Comparison of ENCODE assay signal across 9 cellular contexts in the genomic region with DNA sequence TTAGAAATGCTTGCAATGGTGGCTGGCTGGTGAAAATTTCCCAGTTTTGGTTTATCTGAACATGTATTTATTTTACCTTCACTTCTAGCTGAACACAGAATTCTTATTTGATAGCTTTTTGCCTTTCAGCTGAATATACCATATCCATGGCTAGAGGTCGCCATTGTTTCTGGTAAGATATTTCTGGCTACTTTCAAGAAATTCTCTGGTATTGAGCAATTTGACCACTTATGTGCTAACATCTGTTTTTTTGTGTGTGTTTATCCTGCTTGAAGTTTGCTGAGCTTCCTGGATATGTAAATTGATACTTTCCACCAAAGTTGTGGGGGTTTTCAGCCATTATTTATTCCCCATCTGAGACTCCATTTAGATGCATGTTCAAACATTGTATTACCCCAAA.
DNase-seq lines count a peak whose midpoint lies in the region; ATAC-seq and TF ChIP-seq lines count a peak whose summit lies in the region.
"Had no signal": no experiment of that assay in that cellular context is flagged by ENCODE, and none has a peak within 500 bp of the region (broad histone marks: within the 10 kb centered on the region; RNA-seq: fewer than 3 reads in every experiment).

No MANE protein-coding gene starts in this region.

- DNase-seq in activated naive CD8-positive, alpha-beta T cell treated with anti-CD3 and anti-CD28 coated beads, Interleukin-2, amount 10 ng/mL, durations not matched to agents 7 days and 5 days = no peak
- no peak for DNase-seq in activated naive CD8-positive, alpha-beta T cell treated with anti-CD3 and anti-CD28 coated beads, Interleukin-2, amount 50 U/mL, for 24 hours
- DNase-seq in MM.1S = peak; percentile 64
- DNase-seq in dedifferentiated amniotic fluid mesenchymal stem cell (ENCODE audit: extremely low spot score) = peak; percentile 76
- DNase-seq in stimulated activated naive B cell treated with anti-CD40 and anti-IgM and Interleukin-4, amounts not matched to agents 10 μg/mL and 1 μg/mL and 100 μg/mL, for 72 hours = no peak
- no peak for DNase-seq in activated naive CD4-positive, alpha-beta T cell treated with anti-CD3 and anti-CD28 coated beads, Interleukin-2, amount 50 U/mL, for 16 hours
- DNase-seq in mesothelial cell of epicardium (ENCODE audit: low spot score in 2 of 2, unreplicated experiment in 2 of 2) = no peak
- DNase-seq in NCI-H510A treated with DMSO at 0.1 percent for 48 hours (lab: John Stamatoyannopoulos, UW) = no peak
- DNase-seq: activated CD4-positive, alpha-beta T cell treated with anti-CD3 and anti-CD28 coated beads, Interleukin-2, amount 50 U/mL, for 1 hour had no signal

- peak; percentile 55 for TF ChIP-seq CTCF in MM.1S (IDR thresholded peaks at IDR 0.05; ENCODE audit: low read length)
- TF ChIP-seq CTCF in mesothelial cell of epicardium (IDR thresholded peaks at IDR 0.05; ENCODE audit: unreplicated experiment) = no peak

- peaks cover 29% of the 10 kb centered on the region for H3F3A ChIP-seq in MM.1S (ENCODE audit: insufficient read depth, low read length)

- POLR2A ChIA-PET in activated naive CD8-positive, alpha-beta T cell treated with anti-CD3 and anti-CD28 coated beads, Interleukin-2, amount 10 ng/mL, durations not matched to agents 7 days and 5 days (lab: Charles Lee) = interaction anchor here (1.1 kb wide), 1 partner anchor 76 kb away, joined by 4 read pairs; a partner anchor contains a TSS

- H2AFZ ChIP-seq in MM.1S (ENCODE audit: low read length) = no peak overlapping the region

- H3K27ac Mint-ChIP-seq in activated naive CD8-positive, alpha-beta T cell treated with anti-CD3 and anti-CD28 coated beads, Interleukin-2, amount 10 ng/mL, durations not matched to agents 7 days and 5 days = peak overlapping the region; percentile 54
- no peak overlapping the region for H3K27ac Mint-ChIP-seq in activated naive CD8-positive, alpha-beta T cell treated with anti-CD3 and anti-CD28 coated beads, Interleukin-2, amount 50 U/mL, for 24 hours
- H3K27ac Mint-ChIP-seq in stimulated activated naive B cell treated with anti-CD40 and anti-IgM and Interleukin-4, amounts not matched to agents 10 μg/mL and 1 μg/mL and 100 μg/mL, for 72 hours = peak overlapping the region; percentile 33
- no peak overlapping the region for H3K27ac Mint-ChIP-seq in mesothelial cell of epicardium

- H3K4me3 Mint-ChIP-seq in activated naive CD8-positive, alpha-beta T cell treated with anti-CD3 and anti-CD28 coated beads, Interleukin-2, amount 10 ng/mL, durations not matched to agents 7 days and 5 days = peak overlapping the region; percentile 2
- no peak overlapping the region for H3K4me3 Mint-ChIP-seq in activated naive CD8-positive, alpha-beta T cell treated with anti-CD3 and anti-CD28 coated beads, Interleukin-2, amount 50 U/mL, for 24 hours
- H3K4me3 Mint-ChIP-seq in stimulated activated naive B cell treated with anti-CD40 and anti-IgM and Interleukin-4, amounts not matched to agents 10 μg/mL and 1 μg/mL and 100 μg/mL, for 72 hours = no peak overlapping the region
- no peak overlapping the region for H3K4me3 Mint-ChIP-seq in mesothelial cell of epicardium

- H3K9ac ChIP-seq in MM.1S (ENCODE audit: low read length) = no peak overlapping the region

- H3K4me1 Mint-ChIP-seq in activated naive CD8-positive, alpha-beta T cell treated with anti-CD3 and anti-CD28 coated beads, Interleukin-2, amount 10 ng/mL, durations not matched to agents 7 days and 5 days = peaks cover 60% of the 10 kb centered on the region
- H3K4me1 Mint-ChIP-seq in activated naive CD8-positive, alpha-beta T cell treated with anti-CD3 and anti-CD28 coated beads, Interleukin-2, amount 50 U/mL, for 24 hours = peaks cover 73% of the 10 kb centered on the region
- peaks cover 43 to 68% of the 10 kb centered on the region in 2 donors for H3K4me1 Mint-ChIP-seq in stimulated activated naive B cell treated with anti-CD40 and anti-IgM and Interleukin-4, amounts not matched to agents 10 μg/mL and 1 μg/mL and 100 μg/mL, for 72 hours
- peaks cover 10% of the 10 kb centered on the region for H3K4me1 Mint-ChIP-seq in mesothelial cell of epicardium

- peaks cover 84% of the 10 kb centered on the region for H3K79me2 ChIP-seq in MM.1S (ENCODE audit: low read length)

- peaks cover 49% of the 10 kb centered on the region for H3K4me1 ChIP-seq in MM.1S (ENCODE audit: low read length)

- H3K27ac ChIP-seq in MM.1S (ENCODE audit: low read length) = peak overlapping the region; percentile 25; the same call in 1 of the 2 replicates

- H3K36me3 Mint-ChIP-seq in activated naive CD8-positive, alpha-beta T cell treated with anti-CD3 and anti-CD28 coated beads, Interleukin-2, amount 10 ng/mL, durations not matched to agents 7 days and 5 days = peaks cover 11% of the 10 kb centered on the region
- H3K36me3 Mint-ChIP-seq in activated naive CD8-positive, alpha-beta T cell treated with anti-CD3 and anti-CD28 coated beads, Interleukin-2, amount 50 U/mL, for 24 hours (ENCODE audit: low read depth) = peaks cover 9% of the 10 kb centered on the region
- H3K36me3 Mint-ChIP-seq in stimulated activated naive B cell treated with anti-CD40 and anti-IgM and Interleukin-4, amounts not matched to agents 10 μg/mL and 1 μg/mL and 100 μg/mL, for 72 hours = peaks cover 4 to 11% of the 10 kb centered on the region in 2 donors
- H3K36me3 Mint-ChIP-seq in mesothelial cell of epicardium = no peaks in the 10 kb centered on the region

- H3K36me3 ChIP-seq in MM.1S (replicated peaks; ENCODE audit: insufficient read depth, low read length) = no peaks in the 10 kb centered on the region

- H3K27me3 Mint-ChIP-seq in activated naive CD8-positive, alpha-beta T cell treated with anti-CD3 and anti-CD28 coated beads, Interleukin-2, amount 10 ng/mL, durations not matched to agents 7 days and 5 days = no peaks in the 10 kb centered on the region
- no peaks in the 10 kb centered on the region for H3K27me3 Mint-ChIP-seq in activated naive CD8-positive, alpha-beta T cell treated with anti-CD3 and anti-CD28 coated beads, Interleukin-2, amount 50 U/mL, for 24 hours
- H3K27me3 Mint-ChIP-seq in stimulated activated naive B cell treated with anti-CD40 and anti-IgM and Interleukin-4, amounts not matched to agents 10 μg/mL and 1 μg/mL and 100 μg/mL, for 72 hours = no peaks in the 10 kb centered on the region
- no peaks in the 10 kb centered on the region for H3K27me3 Mint-ChIP-seq in mesothelial cell of epicardium (ENCODE audit: low read depth)

- no peaks in the 10 kb centered on the region for H3K9me3 ChIP-seq in MM.1S (replicated peaks; ENCODE audit: insufficient read depth, low read length)

- H3K27me3 ChIP-seq in MM.1S (replicated peaks; ENCODE audit: insufficient read depth, low read length) = no peaks in the 10 kb centered on the region

- peaks cover 5% of the 10 kb centered on the region; the same call in 1 of the 2 replicates for H4K20me1 ChIP-seq in MM.1S (ENCODE audit: insufficient read depth, low read length)

- H3K9me3 Mint-ChIP-seq in activated naive CD8-positive, alpha-beta T cell treated with anti-CD3 and anti-CD28 coated beads, Interleukin-2, amount 10 ng/mL, durations not matched to agents 7 days and 5 days = peaks cover 2% of the 10 kb centered on the region
- no peaks in the 10 kb centered on the region for H3K9me3 Mint-ChIP-seq in activated naive CD8-positive, alpha-beta T cell treated with anti-CD3 and anti-CD28 coated beads, Interleukin-2, amount 50 U/mL, for 24 hours
- no peaks in the 10 kb centered on the region for H3K9me3 Mint-ChIP-seq in stimulated activated naive B cell treated with anti-CD40 and anti-IgM and Interleukin-4, amounts not matched to agents 10 μg/mL and 1 μg/mL and 100 μg/mL, for 72 hours
- no peaks in the 10 kb centered on the region for H3K9me3 Mint-ChIP-seq in mesothelial cell of epicardium

- ATAC-seq in activated naive CD8-positive, alpha-beta T cell treated with anti-CD3 and anti-CD28 coated beads, Interleukin-2, amount 10 ng/mL, durations not matched to agents 7 days and 5 days (ENCODE audit: low read depth) = no peak
- no peak for ATAC-seq in activated naive CD8-positive, alpha-beta T cell treated with anti-CD3 and anti-CD28 coated beads, Interleukin-2, amount 50 U/mL, for 24 hours
- no peak for ATAC-seq in stimulated activated naive B cell treated with anti-CD40 and anti-IgM and Interleukin-4, amounts not matched to agents 10 μg/mL and 1 μg/mL and 100 μg/mL, for 72 hours (replicated peaks)

- H3K4me3 ChIP-seq in MM.1S (ENCODE audit: low read length) = no peak overlapping the region

- H3K9me2 ChIP-seq in MM.1S (replicated peaks; ENCODE audit: insufficient read depth, low read length) = no peaks in the 10 kb centered on the region

- peak overlapping the region; percentile 8; the same call in 1 of the 2 replicates for H3K4me2 ChIP-seq in MM.1S (ENCODE audit: low read depth, low read length)

Comparison
In these comparisons a context has a peak if more than half of its experiments do, and no peak if none do; other contexts are left out.
1. H3K27ac Mint-ChIP-seq: peak in activated naive CD8-positive, alpha-beta T cell treated with anti-CD3 and anti-CD28 coated beads, Interleukin-2, amount 10 ng/mL, durations not matched to agents 7 days and 5 days (single experiment) and stimulated activated naive B cell treated with anti-CD40 and anti-IgM and Interleukin-4, amounts not matched to agents 10 μg/mL and 1 μg/mL and 100 μg/mL, for 72 hours (single experiment); none in activated naive CD8-positive, alpha-beta T cell treated with anti-CD3 and anti-CD28 coated beads, Interleukin-2, amount 50 U/mL, for 24 hours (single experiment) and mesothelial cell of epicardium (single experiment).
2. DNase-seq: peak in MM.1S (single experiment) and dedifferentiated amniotic fluid mesenchymal stem cell (single experiment); none in activated naive CD8-positive, alpha-beta T cell treated with anti-CD3 and anti-CD28 coated beads, Interleukin-2, amount 10 ng/mL, durations not matched to agents 7 days and 5 days (single experiment), activated naive CD8-positive, alpha-beta T cell treated with anti-CD3 and anti-CD28 coated beads, Interleukin-2, amount 50 U/mL, for 24 hours (single experiment), stimulated activated naive B cell treated with anti-CD40 and anti-IgM and Interleukin-4, amounts not matched to agents 10 μg/mL and 1 μg/mL and 100 μg/mL, for 72 hours (single experiment), activated naive CD4-positive, alpha-beta T cell treated with anti-CD3 and anti-CD28 coated beads, Interleukin-2, amount 50 U/mL, for 16 hours (single experiment), mesothelial cell of epicardium (0 of 2) and NCI-H510A treated with DMSO at 0.1 percent for 48 hours (single experiment).